Comparison of ENCODE assay signal across 8 cellular contexts in genomic region chr6:41006217-41006616, GRCh38. TPM values are rescaled to one million over a fixed set of nuclear protein-coding genes. Genes with fewer than 3 reads are reported as not detected.
DNase-seq lines count a peak whose midpoint lies in the region; ATAC-seq and TF ChIP-seq lines count a peak whose summit lies in the region.
"Not testable (repeated sequence)": the region's sequence is repeated elsewhere in the genome, so short reads cannot be mapped to it uniquely, and the experiment has no call there.

No MANE protein-coding gene starts in this region.

- TF ChIP-seq CTCF in BE2C (IDR thresholded peaks at IDR 0.05; ENCODE audit: low read depth, low read length): peak; percentile 66

- H3K36me3 ChIP-seq in BE2C: not testable (repeated sequence)

- peaks cover 47% of the 10 kb centered on the region for H3K27me3 Mint-ChIP-seq in activated T-helper 1 cell treated with anti-CD3 and anti-CD28 coated beads, Interleukin-12 subunit alpha, Interleukin-12 subunit beta, Interleukin-2, Interleukin-4 antibody, amounts not matched to agents 30 ng/mL and 10 ng/mL and 1 ng/mL, durations not matched to agents 14 hours and 24 hours and 36 hours (ENCODE audit: insufficient read depth)

- TF ChIP-seq POLR2A in erythroblast (IDR thresholded peaks at IDR 0.05; ENCODE audit: low read length): not testable (repeated sequence)

- H3K4me1 ChIP-seq in BE2C: not testable (repeated sequence)

- intact Hi-C loops in activated T-helper 1 cell treated with anti-CD3 and anti-CD28 coated beads, Interleukin-12 subunit alpha, Interleukin-12 subunit beta, Interleukin-2, Interleukin-4 antibody, amounts not matched to agents 30 ng/mL and 10 ng/mL and 1 ng/mL, durations not matched to agents 14 hours and 24 hours and 36 hours (cut with micrococcal nuclease): loop anchor here (1.0 kb wide), 4 partner anchors 22 to 312 kb away; partner anchors contain the start of gene UNC5CL

- not testable (repeated sequence) for H3K36me3 Mint-ChIP-seq in activated T-helper 1 cell treated with anti-CD3 and anti-CD28 coated beads, Interleukin-12 subunit alpha, Interleukin-12 subunit beta, Interleukin-2, Interleukin-4 antibody, amounts not matched to agents 30 ng/mL and 10 ng/mL and 1 ng/mL, durations not matched to agents 14 hours and 24 hours and 36 hours (ENCODE audit: low read depth)

- H3K9me3 Mint-ChIP-seq in activated T-helper 1 cell treated with anti-CD3 and anti-CD28 coated beads, Interleukin-12 subunit alpha, Interleukin-12 subunit beta, Interleukin-2, Interleukin-4 antibody, amounts not matched to agents 30 ng/mL and 10 ng/mL and 1 ng/mL, durations not matched to agents 14 hours and 24 hours and 36 hours: not testable (repeated sequence)

- ATAC-seq in GM21717 (IDR thresholded peaks at IDR 0.05; ENCODE audit: unreplicated experiment): peak; percentile 68

- not testable (repeated sequence) for H3K27ac Mint-ChIP-seq in activated T-helper 1 cell treated with anti-CD3 and anti-CD28 coated beads, Interleukin-12 subunit alpha, Interleukin-12 subunit beta, Interleukin-2, Interleukin-4 antibody, amounts not matched to agents 30 ng/mL and 10 ng/mL and 1 ng/mL, durations not matched to agents 14 hours and 24 hours and 36 hours

- not testable (repeated sequence) for H3K4me1 Mint-ChIP-seq in activated T-helper 1 cell treated with anti-CD3 and anti-CD28 coated beads, Interleukin-12 subunit alpha, Interleukin-12 subunit beta, Interleukin-2, Interleukin-4 antibody, amounts not matched to agents 30 ng/mL and 10 ng/mL and 1 ng/mL, durations not matched to agents 14 hours and 24 hours and 36 hours (ENCODE audit: low read depth)

- not testable (repeated sequence) for H3K4me3 Mint-ChIP-seq in activated T-helper 1 cell treated with anti-CD3 and anti-CD28 coated beads, Interleukin-12 subunit alpha, Interleukin-12 subunit beta, Interleukin-2, Interleukin-4 antibody, amounts not matched to agents 30 ng/mL and 10 ng/mL and 1 ng/mL, durations not matched to agents 14 hours and 24 hours and 36 hours

- DNase-seq in BE2C (peak; percentile 60), NCI-H1694 (lab: John Stamatoyannopoulos, UW) (peak; percentile 49), SKM-1 treated with dmso at 0.1 percent for 144 hours (lab: John Stamatoyannopoulos, UW; ENCODE audit: unreplicated experiment) (peak; percentile 73), erythroblast (lab: John Stamatoyannopoulos, UW) (peak; percentile 79 to 87), lung microvascular endothelial cell (ENCODE audit: low read depth in 2 of 2) (peak; percentile 70 to 71)
- peak; percentile 46 for DNase-seq in activated T-helper 1 cell treated with anti-CD3 and anti-CD28 coated beads, Interleukin-12 subunit alpha, Interleukin-12 subunit beta, Interleukin-2, Interleukin-4 antibody, amounts not matched to agents 30 ng/mL and 10 ng/mL and 1 ng/mL, durations not matched to agents 14 hours and 24 hours and 36 hours (ENCODE audit: low spot score)
- DNase-seq in stimulated activated CD4-positive, alpha-beta T cell treated with anti-CD3 and anti-CD28 coated beads, Interleukin-4, amount 100 ng/mL, for 4 hours: peak; percentile 28 to 43

- peaks cover 21% of the 10 kb centered on the region for H3K27me3 ChIP-seq in BE2C

- H3K9me3 ChIP-seq in BE2C: not testable (repeated sequence)

- not testable (repeated sequence) for H3K4me3 ChIP-seq in BE2C (ENCODE audit: low read depth, low read length)

RNA-seq across cellular contexts. Expression of gene UNC5CL, which starts 32.8 kb away (rescaled TPM):
- 1.3 TPM for polyA plus RNA-seq in BE2C (2012; ENCODE audit: insufficient read depth, insufficient read length, low read depth)
- total RNA-seq in activated T-helper 1 cell treated with anti-CD3 and anti-CD28 coated beads, Interleukin-12 subunit alpha, Interleukin-12 subunit beta, Interleukin-2, Interleukin-4 antibody, amounts not matched to agents 30 ng/mL and 10 ng/mL and 1 ng/mL, durations not matched to agents 14 hours and 24 hours and 36 hours: 0.93 and 0.99 TPM in 2 replicates
- under 0.01 TPM in 2 replicates for total RNA-seq in lung microvascular endothelial cell

RNA-seq across cellular contexts. Expression of gene TSPO2, which starts 36.0 kb away (rescaled TPM):
- not detected for polyA plus RNA-seq in BE2C (2012; ENCODE audit: insufficient read depth, insufficient read length, low read depth)
- not detected in 2 replicates for total RNA-seq in activated T-helper 1 cell treated with anti-CD3 and anti-CD28 coated beads, Interleukin-12 subunit alpha, Interleukin-12 subunit beta, Interleukin-2, Interleukin-4 antibody, amounts not matched to agents 30 ng/mL and 10 ng/mL and 1 ng/mL, durations not matched to agents 14 hours and 24 hours and 36 hours
- not detected in 2 replicates for total RNA-seq in lung microvascular endothelial cell

RNA-seq across cellular contexts. Expression of gene APOBEC2, which starts 46.8 kb away (rescaled TPM):
- 0.39 TPM for polyA plus RNA-seq in BE2C (2012; ENCODE audit: insufficient read depth, insufficient read length, low read depth)
- not detected in 2 replicates for total RNA-seq in activated T-helper 1 cell treated with anti-CD3 and anti-CD28 coated beads, Interleukin-12 subunit alpha, Interleukin-12 subunit beta, Interleukin-2, Interleukin-4 antibody, amounts not matched to agents 30 ng/mL and 10 ng/mL and 1 ng/mL, durations not matched to agents 14 hours and 24 hours and 36 hours
- not detected in 2 replicates for total RNA-seq in lung microvascular endothelial cell
